ENCODE assay signal across 1 cellular context in the genomic region with DNA sequence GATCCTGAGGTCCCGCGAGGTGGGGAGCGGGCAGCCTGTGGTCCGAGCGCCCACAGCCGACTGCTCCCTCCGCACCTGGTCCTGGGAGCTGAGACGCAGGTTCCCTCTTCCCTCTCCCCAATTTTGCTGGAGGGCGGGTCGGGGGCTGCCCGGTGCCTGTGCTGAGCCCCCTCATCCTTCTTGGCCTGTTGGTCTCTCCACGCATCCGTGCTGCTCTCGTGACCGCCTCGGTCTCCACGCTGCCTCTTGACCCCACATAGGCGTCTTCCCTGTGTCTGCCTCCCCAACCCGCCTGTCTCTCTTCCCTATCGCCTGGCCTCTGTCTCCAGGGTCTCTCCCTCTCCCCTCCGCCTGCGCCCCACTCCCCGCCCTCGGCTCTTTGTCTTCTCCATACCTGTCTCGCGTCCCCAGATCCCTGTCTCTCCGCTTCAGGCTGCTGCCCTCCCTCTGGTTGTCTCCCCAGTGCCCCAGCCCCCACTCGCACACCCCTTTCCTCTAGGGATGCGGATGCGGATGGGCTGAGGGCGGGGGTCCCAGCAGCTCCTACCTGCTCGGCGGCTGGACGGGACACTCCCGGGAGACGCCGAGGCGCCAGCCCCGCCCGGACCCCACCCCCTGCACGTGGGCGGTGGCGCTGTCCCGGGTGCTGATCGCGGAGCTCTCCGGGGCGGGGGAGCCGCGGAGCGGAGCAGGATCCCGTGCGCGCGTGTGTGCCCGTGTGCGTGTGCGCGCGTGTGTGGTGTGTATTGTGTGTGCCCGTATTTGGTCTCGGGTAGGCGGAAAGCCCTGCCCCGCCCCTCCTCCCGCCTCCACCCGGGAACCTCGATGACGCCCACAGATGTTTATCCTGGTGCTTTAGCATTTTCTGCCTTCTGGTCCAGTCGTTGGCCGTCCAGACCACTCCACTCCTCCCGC.
TF ChIP-seq lines count a peak whose summit lies in the region.

A gene (minus strand): TSS at position 720 of the 915 bp plus-strand sequence. CDS start 1,248 bp downstream, outside the sequence.

TF ChIP-seq in K562, 482 proteins besides CTCF, POLR2A, EP300 and RAD21 (continued from another document and continues in another):
- TF ChIP-seq, protein P1, sequence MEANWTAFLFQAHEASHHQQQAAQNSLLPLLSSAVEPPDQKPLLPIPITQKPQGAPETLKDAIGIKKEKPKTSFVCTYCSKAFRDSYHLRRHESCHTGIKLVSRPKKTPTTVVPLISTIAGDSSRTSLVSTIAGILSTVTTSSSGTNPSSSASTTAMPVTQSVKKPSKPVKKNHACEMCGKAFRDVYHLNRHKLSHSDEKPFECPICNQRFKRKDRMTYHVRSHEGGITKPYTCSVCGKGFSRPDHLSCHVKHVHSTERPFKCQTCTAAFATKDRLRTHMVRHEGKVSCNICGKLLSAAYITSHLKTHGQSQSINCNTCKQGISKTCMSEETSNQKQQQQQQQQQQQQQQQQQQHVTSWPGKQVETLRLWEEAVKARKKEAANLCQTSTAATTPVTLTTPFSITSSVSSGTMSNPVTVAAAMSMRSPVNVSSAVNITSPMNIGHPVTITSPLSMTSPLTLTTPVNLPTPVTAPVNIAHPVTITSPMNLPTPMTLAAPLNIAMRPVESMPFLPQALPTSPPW (CRISPR knock-in tag; IDR thresholded peaks at IDR 0.05) = peak; percentile 85
- TF ChIP-seq ZNF133 (CRISPR knock-in tag; IDR thresholded peaks at IDR 0.05) (no peak), ZFPM2 (CRISPR knock-in tag; IDR thresholded peaks at IDR 0.05) (no peak), FOXA1 (IDR thresholded peaks at IDR 0.05; ENCODE audit: borderline replicate concordance) (no peak), HDAC6 (IDR thresholded peaks at IDR 0.05; ENCODE audit: low read depth, low read length) (no peak), BRCA1 (IDR thresholded peaks at IDR 0.05) (no peak), BRCA1 (CRISPR knock-in tag; IDR thresholded peaks at IDR 0.05) (no peak), TCF7 (IDR thresholded peaks at IDR 0.05; ENCODE audit: borderline replicate concordance) (no peak), ELF2 (CRISPR knock-in tag; IDR thresholded peaks at IDR 0.05) (no peak), MCM3 (IDR thresholded peaks at IDR 0.05) (no peak), ZNF253 (CRISPR knock-in tag; conservative IDR thresholded peaks at IDR 0.05) (no peak), ZNF24 (IDR thresholded peaks at IDR 0.05) (no peak), XRCC4 (IDR thresholded peaks at IDR 0.05; ENCODE audit: extremely low read depth, insufficient read depth, insufficient read length) (no peak), SMARCA4 (IDR thresholded peaks at IDR 0.05) (no peak), CBFA2T2 (conservative IDR thresholded peaks at IDR 0.05) (no peak), MBD2 (IDR thresholded peaks at IDR 0.05; ENCODE audit: borderline replicate concordance, low read depth) (no peak), ZNF212 (CRISPR knock-in tag; IDR thresholded peaks at IDR 0.05) (no peak), SRSF9 (IDR thresholded peaks at IDR 0.05; ENCODE audit: borderline replicate concordance, low read depth, low read length) (no peak), ZNF274 (IDR thresholded peaks at IDR 0.05; ENCODE audit: borderline replicate concordance, low read depth, low read length) (no peak), ZNF175 (CRISPR knock-in tag; IDR thresholded peaks at IDR 0.05; ENCODE audit: low read depth) (no peak), ZNF121 (CRISPR knock-in tag; conservative IDR thresholded peaks at IDR 0.05) (0 out of 2 replicates have a peak, but pooled peaks have one; percentile 23), ATF1 (CRISPR knock-in tag; IDR thresholded peaks at IDR 0.05) (no peak), ATF1 (tag; IDR thresholded peaks at IDR 0.05) (no peak), SP1 (CRISPR knock-in tag; IDR thresholded peaks at IDR 0.05) (peak; percentile 87), ILK (tag; IDR thresholded peaks at IDR 0.05; ENCODE audit: borderline replicate concordance, low read depth) (no peak), IRF2 (CRISPR knock-in tag; IDR thresholded peaks at IDR 0.05) (no peak), NRF1 (conservative IDR thresholded peaks at IDR 0.05 in 1 of 2, IDR thresholded peaks at IDR 0.05 in 1 of 2) (peak; percentile 57 to 66; a peak in 3 of 4 replicates), CBX2 (IDR thresholded peaks at IDR 0.05; ENCODE audit: insufficient read depth, low read length, poor library complexity, severe bottlenecking) (no peak), TRIM28 (IDR thresholded peaks at IDR 0.05) (no peak), HNRNPK (IDR thresholded peaks at IDR 0.05; ENCODE audit: low read depth, low read length, poor library complexity, severe bottlenecking) (no peak), TOE1 (IDR thresholded peaks at IDR 0.05; ENCODE audit: borderline replicate concordance) (0 out of 2 replicates have a peak, but pooled peaks have one; percentile 40), TOE1 (CRISPR knock-in tag; IDR thresholded peaks at IDR 0.05; ENCODE audit: borderline replicate concordance, low read depth) (peak; percentile 92), NR2F6 (CRISPR knock-in tag; IDR thresholded peaks at IDR 0.05) (no peak), MYNN (IDR thresholded peaks at IDR 0.05) (no peak; the same call in 1 of the 2 replicates), MYNN (CRISPR knock-in tag; IDR thresholded peaks at IDR 0.05) (no peak), ZNF263 (CRISPR knock-in tag; IDR thresholded peaks at IDR 0.05; ENCODE audit: borderline replicate concordance) (peak; percentile 78), POLR3A (IDR thresholded peaks at IDR 0.05; ENCODE audit: borderline replicate concordance, extremely low read depth, insufficient read depth, insufficient read length) (no peak), ZZZ3 (IDR thresholded peaks at IDR 0.05) (no peak), TFAM (CRISPR knock-in tag; conservative IDR thresholded peaks at IDR 0.05) (no peak), JUN (IDR thresholded peaks at IDR 0.05; ENCODE audit: borderline replicate concordance, low read depth, low read length) (peak; percentile 12; the same call in 1 of the 2 replicates), JUN (CRISPR knock-in tag; IDR thresholded peaks at IDR 0.05; ENCODE audit: borderline replicate concordance) (no peak)
- TF ChIP-seq, protein P2, sequence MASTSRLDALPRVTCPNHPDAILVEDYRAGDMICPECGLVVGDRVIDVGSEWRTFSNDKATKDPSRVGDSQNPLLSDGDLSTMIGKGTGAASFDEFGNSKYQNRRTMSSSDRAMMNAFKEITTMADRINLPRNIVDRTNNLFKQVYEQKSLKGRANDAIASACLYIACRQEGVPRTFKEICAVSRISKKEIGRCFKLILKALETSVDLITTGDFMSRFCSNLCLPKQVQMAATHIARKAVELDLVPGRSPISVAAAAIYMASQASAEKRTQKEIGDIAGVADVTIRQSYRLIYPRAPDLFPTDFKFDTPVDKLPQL (IDR thresholded peaks at IDR 0.05; ENCODE audit: extremely low read depth, insufficient read length) = no peak
- TF ChIP-seq, protein P3, sequence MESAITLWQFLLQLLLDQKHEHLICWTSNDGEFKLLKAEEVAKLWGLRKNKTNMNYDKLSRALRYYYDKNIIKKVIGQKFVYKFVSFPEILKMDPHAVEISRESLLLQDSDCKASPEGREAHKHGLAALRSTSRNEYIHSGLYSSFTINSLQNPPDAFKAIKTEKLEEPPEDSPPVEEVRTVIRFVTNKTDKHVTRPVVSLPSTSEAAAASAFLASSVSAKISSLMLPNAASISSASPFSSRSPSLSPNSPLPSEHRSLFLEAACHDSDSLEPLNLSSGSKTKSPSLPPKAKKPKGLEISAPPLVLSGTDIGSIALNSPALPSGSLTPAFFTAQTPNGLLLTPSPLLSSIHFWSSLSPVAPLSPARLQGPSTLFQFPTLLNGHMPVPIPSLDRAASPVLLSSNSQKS (CRISPR knock-in tag; IDR thresholded peaks at IDR 0.05) = no peak
- TF ChIP-seq, protein P4, sequence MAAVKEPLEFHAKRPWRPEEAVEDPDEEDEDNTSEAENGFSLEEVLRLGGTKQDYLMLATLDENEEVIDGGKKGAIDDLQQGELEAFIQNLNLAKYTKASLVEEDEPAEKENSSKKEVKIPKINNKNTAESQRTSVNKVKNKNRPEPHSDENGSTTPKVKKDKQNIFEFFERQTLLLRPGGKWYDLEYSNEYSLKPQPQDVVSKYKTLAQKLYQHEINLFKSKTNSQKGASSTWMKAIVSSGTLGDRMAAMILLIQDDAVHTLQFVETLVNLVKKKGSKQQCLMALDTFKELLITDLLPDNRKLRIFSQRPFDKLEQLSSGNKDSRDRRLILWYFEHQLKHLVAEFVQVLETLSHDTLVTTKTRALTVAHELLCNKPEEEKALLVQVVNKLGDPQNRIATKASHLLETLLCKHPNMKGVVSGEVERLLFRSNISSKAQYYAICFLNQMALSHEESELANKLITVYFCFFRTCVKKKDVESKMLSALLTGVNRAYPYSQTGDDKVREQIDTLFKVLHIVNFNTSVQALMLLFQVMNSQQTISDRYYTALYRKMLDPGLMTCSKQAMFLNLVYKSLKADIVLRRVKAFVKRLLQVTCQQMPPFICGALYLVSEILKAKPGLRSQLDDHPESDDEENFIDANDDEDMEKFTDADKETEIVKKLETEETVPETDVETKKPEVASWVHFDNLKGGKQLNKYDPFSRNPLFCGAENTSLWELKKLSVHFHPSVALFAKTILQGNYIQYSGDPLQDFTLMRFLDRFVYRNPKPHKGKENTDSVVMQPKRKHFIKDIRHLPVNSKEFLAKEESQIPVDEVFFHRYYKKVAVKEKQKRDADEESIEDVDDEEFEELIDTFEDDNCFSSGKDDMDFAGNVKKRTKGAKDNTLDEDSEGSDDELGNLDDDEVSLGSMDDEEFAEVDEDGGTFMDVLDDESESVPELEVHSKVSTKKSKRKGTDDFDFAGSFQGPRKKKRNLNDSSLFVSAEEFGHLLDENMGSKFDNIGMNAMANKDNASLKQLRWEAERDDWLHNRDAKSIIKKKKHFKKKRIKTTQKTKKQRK (IDR thresholded peaks at IDR 0.05; ENCODE audit: borderline replicate concordance, low read depth, low read length) = no peak
- TF ChIP-seq, protein P5, sequence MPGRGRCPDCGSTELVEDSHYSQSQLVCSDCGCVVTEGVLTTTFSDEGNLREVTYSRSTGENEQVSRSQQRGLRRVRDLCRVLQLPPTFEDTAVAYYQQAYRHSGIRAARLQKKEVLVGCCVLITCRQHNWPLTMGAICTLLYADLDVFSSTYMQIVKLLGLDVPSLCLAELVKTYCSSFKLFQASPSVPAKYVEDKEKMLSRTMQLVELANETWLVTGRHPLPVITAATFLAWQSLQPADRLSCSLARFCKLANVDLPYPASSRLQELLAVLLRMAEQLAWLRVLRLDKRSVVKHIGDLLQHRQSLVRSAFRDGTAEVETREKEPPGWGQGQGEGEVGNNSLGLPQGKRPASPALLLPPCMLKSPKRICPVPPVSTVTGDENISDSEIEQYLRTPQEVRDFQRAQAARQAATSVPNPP (IDR thresholded peaks at IDR 0.05; ENCODE audit: borderline replicate concordance, insufficient read depth, insufficient read length) = no peak
- TF ChIP-seq, protein P6, sequence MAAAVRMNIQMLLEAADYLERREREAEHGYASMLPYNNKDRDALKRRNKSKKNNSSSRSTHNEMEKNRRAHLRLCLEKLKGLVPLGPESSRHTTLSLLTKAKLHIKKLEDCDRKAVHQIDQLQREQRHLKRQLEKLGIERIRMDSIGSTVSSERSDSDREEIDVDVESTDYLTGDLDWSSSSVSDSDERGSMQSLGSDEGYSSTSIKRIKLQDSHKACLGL (CRISPR knock-in tag; IDR thresholded peaks at IDR 0.05; ENCODE audit: borderline replicate concordance, poor library complexity, severe bottlenecking) = peak; percentile 94
- TF ChIP-seq, protein P7, sequence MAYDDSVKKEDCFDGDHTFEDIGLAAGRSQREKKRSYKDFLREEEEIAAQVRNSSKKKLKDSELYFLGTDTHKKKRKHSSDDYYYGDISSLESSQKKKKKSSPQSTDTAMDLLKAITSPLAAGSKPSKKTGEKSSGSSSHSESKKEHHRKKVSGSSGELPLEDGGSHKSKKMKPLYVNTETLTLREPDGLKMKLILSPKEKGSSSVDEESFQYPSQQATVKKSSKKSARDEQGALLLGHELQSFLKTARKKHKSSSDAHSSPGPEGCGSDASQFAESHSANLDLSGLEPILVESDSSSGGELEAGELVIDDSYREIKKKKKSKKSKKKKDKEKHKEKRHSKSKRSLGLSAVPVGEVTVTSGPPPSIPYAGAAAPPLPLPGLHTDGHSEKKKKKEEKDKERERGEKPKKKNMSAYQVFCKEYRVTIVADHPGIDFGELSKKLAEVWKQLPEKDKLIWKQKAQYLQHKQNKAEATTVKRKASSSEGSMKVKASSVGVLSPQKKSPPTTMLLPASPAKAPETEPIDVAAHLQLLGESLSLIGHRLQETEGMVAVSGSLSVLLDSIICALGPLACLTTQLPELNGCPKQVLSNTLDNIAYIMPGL (CRISPR knock-in tag; IDR thresholded peaks at IDR 0.05) = no peak; the same call in 1 of the 2 replicates
- TF ChIP-seq, protein P8, sequence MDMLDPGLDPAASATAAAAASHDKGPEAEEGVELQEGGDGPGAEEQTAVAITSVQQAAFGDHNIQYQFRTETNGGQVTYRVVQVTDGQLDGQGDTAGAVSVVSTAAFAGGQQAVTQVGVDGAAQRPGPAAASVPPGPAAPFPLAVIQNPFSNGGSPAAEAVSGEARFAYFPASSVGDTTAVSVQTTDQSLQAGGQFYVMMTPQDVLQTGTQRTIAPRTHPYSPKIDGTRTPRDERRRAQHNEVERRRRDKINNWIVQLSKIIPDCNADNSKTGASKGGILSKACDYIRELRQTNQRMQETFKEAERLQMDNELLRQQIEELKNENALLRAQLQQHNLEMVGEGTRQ (CRISPR knock-in tag; IDR thresholded peaks at IDR 0.05) = peak; percentile 82
- TF ChIP-seq, protein P9, sequence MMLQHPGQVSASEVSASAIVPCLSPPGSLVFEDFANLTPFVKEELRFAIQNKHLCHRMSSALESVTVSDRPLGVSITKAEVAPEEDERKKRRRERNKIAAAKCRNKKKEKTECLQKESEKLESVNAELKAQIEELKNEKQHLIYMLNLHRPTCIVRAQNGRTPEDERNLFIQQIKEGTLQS (IDR thresholded peaks at IDR 0.05) = no peak
- TF ChIP-seq, protein P9 (CRISPR knock-in tag; conservative IDR thresholded peaks at IDR 0.05) = no peak
- TF ChIP-seq, protein P10, sequence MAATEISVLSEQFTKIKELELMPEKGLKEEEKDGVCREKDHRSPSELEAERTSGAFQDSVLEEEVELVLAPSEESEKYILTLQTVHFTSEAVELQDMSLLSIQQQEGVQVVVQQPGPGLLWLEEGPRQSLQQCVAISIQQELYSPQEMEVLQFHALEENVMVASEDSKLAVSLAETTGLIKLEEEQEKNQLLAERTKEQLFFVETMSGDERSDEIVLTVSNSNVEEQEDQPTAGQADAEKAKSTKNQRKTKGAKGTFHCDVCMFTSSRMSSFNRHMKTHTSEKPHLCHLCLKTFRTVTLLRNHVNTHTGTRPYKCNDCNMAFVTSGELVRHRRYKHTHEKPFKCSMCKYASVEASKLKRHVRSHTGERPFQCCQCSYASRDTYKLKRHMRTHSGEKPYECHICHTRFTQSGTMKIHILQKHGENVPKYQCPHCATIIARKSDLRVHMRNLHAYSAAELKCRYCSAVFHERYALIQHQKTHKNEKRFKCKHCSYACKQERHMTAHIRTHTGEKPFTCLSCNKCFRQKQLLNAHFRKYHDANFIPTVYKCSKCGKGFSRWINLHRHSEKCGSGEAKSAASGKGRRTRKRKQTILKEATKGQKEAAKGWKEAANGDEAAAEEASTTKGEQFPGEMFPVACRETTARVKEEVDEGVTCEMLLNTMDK (IDR thresholded peaks at IDR 0.05; ENCODE audit: borderline replicate concordance, insufficient read depth, low read depth, low read length, poor library complexity, severe bottlenecking) = no peak
